8 cellular contexts compared by ENCODE assay signal in the genomic region with DNA sequence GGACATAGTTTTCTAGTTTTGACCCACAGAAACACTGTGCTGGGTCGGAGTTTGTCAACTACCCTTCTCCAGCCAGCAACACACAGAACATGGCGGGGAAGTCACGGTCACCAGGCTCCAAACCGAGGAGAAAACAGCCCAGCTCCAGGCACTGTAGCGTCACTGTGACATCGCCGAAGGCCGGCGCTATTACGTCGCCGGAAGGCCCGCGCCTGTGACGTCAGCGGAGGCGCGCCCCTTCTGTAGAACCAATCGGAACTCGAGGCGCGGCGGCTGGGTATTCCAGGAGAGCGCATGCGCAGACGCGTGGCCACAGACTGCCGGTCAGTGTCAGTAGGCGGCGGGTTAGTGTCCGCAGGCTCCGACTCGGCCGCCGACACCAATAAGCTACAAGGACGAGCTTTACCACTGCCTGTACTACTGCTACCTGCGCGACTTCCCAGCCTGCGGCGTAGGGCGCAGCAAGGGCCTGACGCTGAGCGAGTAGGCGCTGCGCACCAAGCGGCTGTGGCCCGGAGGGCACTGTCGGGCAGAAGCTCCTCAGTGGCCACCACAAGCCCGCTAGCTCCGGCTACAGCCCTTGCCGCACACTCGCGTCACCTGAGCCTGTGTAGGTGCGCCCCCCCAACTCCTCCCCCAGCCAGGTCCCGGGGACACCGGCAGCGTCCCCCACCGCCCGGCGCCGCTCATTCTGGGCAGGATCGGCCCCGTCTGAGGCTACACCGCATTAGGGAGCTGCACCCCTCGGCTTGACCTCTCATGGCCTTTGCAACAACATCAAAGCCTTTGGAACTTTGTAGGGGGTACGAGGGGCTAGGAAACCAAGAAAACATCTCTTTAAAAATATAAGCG. TPM values are rescaled to one million over a fixed set of nuclear protein-coding genes. Genes with fewer than 3 reads are reported as not detected.
DNase-seq lines count a peak whose midpoint lies in the region; ATAC-seq, FAIRE-seq and TF ChIP-seq lines count a peak whose summit lies in the region.

No MANE protein-coding gene starts in this region.

- peak; percentile 66 for TF ChIP-seq CTCF in HepG2 (CRISPR knock-in tag; IDR thresholded peaks at IDR 0.05)

- in situ Hi-C loops in HepG2 (cut with HindIII; ENCODE audit: extremely low pct_ligation_motif_present, low pct_unique_long_range_greater_than_20kb) = no loop called here

- TF ChIP-seq EP300 in HepG2 (IDR thresholded peaks at IDR 0.05; ENCODE audit: low read depth in 2 of 2, low read length in 2 of 2) (0 out of 4 replicates have a peak, but pooled peaks of 1 of the 2 experiments have one; percentile 12), HepG2 (CRISPR knock-in tag; IDR thresholded peaks at IDR 0.05; ENCODE audit: borderline replicate concordance) (no peak)

- CTCF ChIA-PET in activated CD4-positive, alpha-beta memory T cell treated with anti-CD3 and anti-CD28 coated beads for 36 hours (lab: Charles Lee) = interaction anchor here (0.5 to 2.5 kb wide), 10 partner anchors 11 to 193 kb away, joined by 3 to 14 read pairs (median 4); a partner anchor contains a TSS
- CTCF ChIA-PET in HepG2 (lab: Yijun Ruan, JAX; ENCODE audit: low intra/inter-chr PET ratio, low total read pairs) = no interaction called here

- no peaks in the 10 kb centered on the region for H3K36me3 Mint-ChIP-seq in activated CD4-positive, alpha-beta memory T cell treated with anti-CD3 and anti-CD28 coated beads for 36 hours

- DNase-seq in C1 segment of cervical spinal cord (lab: John Stamatoyannopoulos, UW) = peak; percentile 74 to 97 (median 94)
- peak; percentile 95 for DNase-seq in NCI-H748 treated with DMSO at 0.1 percent for 48 hours (lab: John Stamatoyannopoulos, UW)
- peak; percentile 95 for DNase-seq in activated CD4-positive, alpha-beta memory T cell treated with anti-CD3 and anti-CD28 coated beads for 36 hours
- DNase-seq in dermis microvascular lymphatic vessel endothelial cell (ENCODE audit: low read depth in 2 of 2) = peak; percentile 92 to 97
- DNase-seq in HepG2 (ENCODE audit: low spot score) = peak; percentile 91
- DNase-seq in stimulated activated CD4-positive, alpha-beta T cell treated with anti-CD3 and anti-CD28 coated beads, Interleukin-2, amount 100 ng/mL, for 4 hours (ENCODE audit: low read depth) = peak; percentile 83

- H4K20me1 ChIP-seq in HepG2 (ENCODE audit: insufficient read depth, low read length) = no peaks in the 10 kb centered on the region

- H3K36me3 ChIP-seq in HepG2 (replicated peaks in 1 of 2; ENCODE audit: control insufficient read depth in 1 of 2, insufficient read depth in 2 of 2, low read length in 2 of 2) = no peaks in the 10 kb centered on the region

- no peaks in the 10 kb centered on the region for H3K27me3 ChIP-seq in HepG2 (ENCODE audit: control insufficient read depth in 1 of 2, insufficient read depth in 2 of 2, low read length in 2 of 2)

- H3K4me1 Mint-ChIP-seq in activated CD4-positive, alpha-beta memory T cell treated with anti-CD3 and anti-CD28 coated beads for 36 hours (ENCODE audit: low read depth) = peaks cover 6% of the 10 kb centered on the region

- 7% methylated on average over 30 of the region's 67 CpGs for WGBS in HepG2 (ENCODE audit: low lambda C conversion rate)

- peaks cover 24% of the 10 kb centered on the region for H3K4me1 ChIP-seq in HepG2 (ENCODE audit: insufficient read depth, low read length)

- POLR2A ChIA-PET in activated CD4-positive, alpha-beta memory T cell treated with anti-CD3 and anti-CD28 coated beads for 36 hours (lab: Charles Lee) = interaction anchor here (0.6 to 1.7 kb wide), 5 partner anchors 12 to 300 kb away, joined by 3 to 6 read pairs (median 4); a partner anchor contains a TSS
- POLR2A ChIA-PET in HepG2 (lab: Yijun Ruan, JAX) = interaction anchor here (1.0 to 2.2 kb wide), 13 partner anchors 11 to 140 kb away, joined by 3 to 14 read pairs (median 4); a partner anchor contains a TSS

- H3K4me2 ChIP-seq in HepG2 (ENCODE audit: low read depth, low read length) = peak overlapping the region; percentile 91

- peak overlapping the region; percentile 75 for H3K27ac ChIP-seq in HepG2 (ENCODE audit: extremely low read length, insufficient read depth, low read length)

- FAIRE-seq in HepG2 (lab: Jason Lieb, UNC) = peak; percentile 18

- H3K4me3 ChIP-seq in HepG2 (replicated peaks in 1 of 3; ENCODE audit: insufficient read depth in 1 of 3, low read depth in 2 of 3, low read length in 3 of 3) = peak overlapping the region; percentile 66 to 82 (median 72); a peak in 5 of 6 replicates

- H3K9me3 Mint-ChIP-seq in activated CD4-positive, alpha-beta memory T cell treated with anti-CD3 and anti-CD28 coated beads for 36 hours = no peaks in the 10 kb centered on the region

- intact Hi-C loops in activated CD4-positive, alpha-beta memory T cell treated with anti-CD3 and anti-CD28 coated beads for 36 hours (cut with micrococcal nuclease) = loop anchor here (5.0 kb wide), 1 partner anchor 119 kb away; a partner anchor contains a TSS
- intact Hi-C loops in HepG2 (cut with micrococcal nuclease; ENCODE audit: unreplicated experiment) = no loop called here

- peak overlapping the region; percentile 82 for H3K4me3 Mint-ChIP-seq in activated CD4-positive, alpha-beta memory T cell treated with anti-CD3 and anti-CD28 coated beads for 36 hours

- TF ChIP-seq POLR2A in HepG2 (IDR thresholded peaks at IDR 0.05; ENCODE audit: insufficient read depth in 1 of 2, low read depth in 2 of 2, low read length in 2 of 2) = peak; percentile 81 to 85

- H3K27ac Mint-ChIP-seq in activated CD4-positive, alpha-beta memory T cell treated with anti-CD3 and anti-CD28 coated beads for 36 hours = peak overlapping the region; percentile 73

- peak overlapping the region; percentile 86 for H3K9ac ChIP-seq in HepG2 (ENCODE audit: insufficient read depth, low read depth, low read length)

- H3K27me3 Mint-ChIP-seq in activated CD4-positive, alpha-beta memory T cell treated with anti-CD3 and anti-CD28 coated beads for 36 hours = no peaks in the 10 kb centered on the region

- H3K79me2 ChIP-seq in HepG2 (ENCODE audit: insufficient read depth, low read length) = no peaks in the 10 kb centered on the region

- peak overlapping the region; percentile 56 for H2AFZ ChIP-seq in HepG2 (ENCODE audit: low read length)

- BruUV-seq in HepG2 (replicated peaks; lab: Mats Ljungman, UMichigan) = TSS peak; percentile 99

- H3K9me3 ChIP-seq in HepG2 (ENCODE audit: low read length) = no peaks in the 10 kb centered on the region

- ATAC-seq in GM19372 (IDR thresholded peaks at IDR 0.05; ENCODE audit: low read depth, unreplicated experiment) (peak; percentile 92), HG03520 (IDR thresholded peaks at IDR 0.05; ENCODE audit: unreplicated experiment) (peak; percentile 89), HepG2 (peak; percentile 97)

- 0 out of 2 replicates have a peak, but pooled peaks have one; percentile 20 for TF ChIP-seq RAD21 in HepG2 (CRISPR knock-in tag; IDR thresholded peaks at IDR 0.05)

TF ChIP-seq in HepG2, 621 proteins besides CTCF, POLR2A, EP300 and RAD21 (continues in another document):
- TF ChIP-seq, protein P1, sequence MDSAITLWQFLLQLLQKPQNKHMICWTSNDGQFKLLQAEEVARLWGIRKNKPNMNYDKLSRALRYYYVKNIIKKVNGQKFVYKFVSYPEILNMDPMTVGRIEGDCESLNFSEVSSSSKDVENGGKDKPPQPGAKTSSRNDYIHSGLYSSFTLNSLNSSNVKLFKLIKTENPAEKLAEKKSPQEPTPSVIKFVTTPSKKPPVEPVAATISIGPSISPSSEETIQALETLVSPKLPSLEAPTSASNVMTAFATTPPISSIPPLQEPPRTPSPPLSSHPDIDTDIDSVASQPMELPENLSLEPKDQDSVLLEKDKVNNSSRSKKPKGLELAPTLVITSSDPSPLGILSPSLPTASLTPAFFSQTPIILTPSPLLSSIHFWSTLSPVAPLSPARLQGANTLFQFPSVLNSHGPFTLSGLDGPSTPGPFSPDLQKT (CRISPR knock-in tag; IDR thresholded peaks at IDR 0.05; ENCODE audit: borderline replicate concordance) = no peak
- TF ChIP-seq ASH2L (IDR thresholded peaks at IDR 0.05; ENCODE audit: insufficient read length, low read depth, low read length) = peak; percentile 44
- TF ChIP-seq ZNF350 (CRISPR knock-in tag; IDR thresholded peaks at IDR 0.05; ENCODE audit: borderline replicate concordance, low read depth) = peak; percentile 82; the same call in 1 of the 2 replicates

RNA-seq across cellular contexts. Expression of a gene that starts 35.1 kb away (rescaled TPM):
- not detected for total RNA-seq in activated CD4-positive, alpha-beta memory T cell treated with anti-CD3 and anti-CD28 coated beads for 36 hours
- total RNA-seq in dermis microvascular lymphatic vessel endothelial cell = 1.3 and 3.3 TPM in 2 replicates
- 0.11 and 0.13 TPM in 2 replicates for total RNA-seq in HepG2 (2016; rRNA removed; fragmentation: Illumina TruSeq; extraction: Trizol)
- total RNA-seq in HepG2 (2016; cell fraction: cytosol; rRNA removed; fragmentation: Illumina TruSeq; extraction: Trizol; ENCODE audit: low read depth) = 0.09 TPM in 1 of 2 replicates, not detected in the other
- total RNA-seq in HepG2 (2016; cell fraction: insoluble cytoplasmic fraction; rRNA removed; fragmentation: Illumina TruSeq; extraction: Trizol) = 0.09 and 0.24 TPM in 2 replicates
- 0.06 and 0.10 TPM in 2 replicates for total RNA-seq in HepG2 (2016; cell fraction: membrane; rRNA removed; fragmentation: Illumina TruSeq; extraction: Trizol)
- 0.22 and 0.47 TPM in 2 replicates for total RNA-seq in HepG2 (2016; cell fraction: nucleus; rRNA removed; fragmentation: Illumina TruSeq; extraction: Trizol)
- polyA plus RNA-seq in HepG2 (2011; rRNA removed) = 0.54 and 0.59 TPM in 2 replicates
- 0.09 and 0.23 TPM in 2 replicates for polyA plus RNA-seq in HepG2 (2011; cell fraction: cytosol; rRNA removed)
- 1.7 and 2.2 TPM in 2 replicates for polyA plus RNA-seq in HepG2 (2011; cell fraction: nucleus; rRNA removed)
- polyA plus RNA-seq in HepG2 (2012) = 0.71 and 0.80 TPM in 2 replicates
- not detected in 2 replicates for polyA plus RNA-seq in HepG2 (2016; cell fraction: cytosol; fragmentation: Illumina TruSeq; extraction: Trizol; ENCODE audit: low read depth)
- 0.21 and 0.25 TPM in 2 replicates for polyA plus RNA-seq in HepG2 (2016; cell fraction: insoluble cytoplasmic fraction; fragmentation: Illumina TruSeq; extraction: Trizol; ENCODE audit: low read depth)
- 0.11 TPM in 1 of 2 replicates, not detected in the other for polyA plus RNA-seq in HepG2 (2016; cell fraction: membrane; fragmentation: Illumina TruSeq; extraction: Trizol; ENCODE audit: low read depth)
- 1.1 and 1.3 TPM in 2 replicates for polyA plus RNA-seq in HepG2 (2016; cell fraction: nucleus; fragmentation: Illumina TruSeq; extraction: Trizol; ENCODE audit: insufficient read depth, low read depth)
- polyA minus RNA-seq in HepG2 (2011; rRNA and poly(A)+ RNA removed; ENCODE audit: low replicate concordance) = 0.12 and 1.4 TPM in 2 replicates
- polyA minus RNA-seq in HepG2 (2011; cell fraction: cytosol; rRNA and poly(A)+ RNA removed) = 0.30 TPM in 1 of 2 replicates, not detected in the other
- polyA minus RNA-seq in HepG2 (2011; cell fraction: nucleus; rRNA and poly(A)+ RNA removed) = 0.26 and 0.37 TPM in 2 replicates

Comparison
In these comparisons a context has a peak if more than half of its experiments do, and no peak if none do; other contexts are left out.
1. Peak in every context shown above with its lines: DNase-seq, ATAC-seq, H3K4me3 ChIP-seq and H3K27ac ChIP-seq.